In genomic region chr14:52272375-52272774, GRCh38 we compare ENCODE assay signal across 8 cellular contexts. TPM values are rescaled to one million over a fixed set of nuclear protein-coding genes. Genes with fewer than 3 reads are reported as not detected.
DNase-seq lines count a peak whose midpoint lies in the region; ATAC-seq and TF ChIP-seq lines count a peak whose summit lies in the region.

No MANE protein-coding gene starts in this region.

- H3K27ac Mint-ChIP-seq in neural crest cell (ENCODE audit: unreplicated experiment), result no peak overlapping the region

- peaks cover 13% of the 10 kb centered on the region for H3K4me1 Mint-ChIP-seq in neural crest cell

- ATAC-seq in GM19395 (IDR thresholded peaks at IDR 0.05; ENCODE audit: unreplicated experiment), result no peak

- peak; percentile 3 for DNase-seq in NCI-H1092 treated with DMSO at 0.1 percent for 48 hours (lab: John Stamatoyannopoulos, UW)
- DNase-seq in NCI-H1092 (lab: John Stamatoyannopoulos, UW), result no peak
- peak; percentile 66 to 85 for DNase-seq in Kasumi-1 (lab: John Stamatoyannopoulos, UW)
- no peak for DNase-seq in astrocyte of the cerebellum (ENCODE audit: low read depth)
- DNase-seq in neural crest cell (ENCODE audit: low read depth, low spot score), result no peak
- DNase-seq in DMS79 treated with DMSO at 0.1 percent for 48 hours (lab: John Stamatoyannopoulos, UW), result no peak
- DNase-seq in stimulated activated CD4-positive, alpha-beta T cell treated with anti-CD3 and anti-CD28 coated beads, Interleukin-1b, Interleukin-23, amount 100 ng/mL, for 48 hours, result no peak

- no peak overlapping the region for H3K4me3 Mint-ChIP-seq in neural crest cell

- in situ Hi-C loops in astrocyte of the cerebellum (cut with HindIII; ENCODE audit: low sequenced_read_pairs), result no loop called here

- H3K36me3 Mint-ChIP-seq in neural crest cell (ENCODE audit: low read depth), result no peaks in the 10 kb centered on the region

- no peaks in the 10 kb centered on the region for H3K9me3 Mint-ChIP-seq in neural crest cell

- peak; percentile 30 for TF ChIP-seq CTCF in astrocyte of the cerebellum (IDR thresholded peaks at IDR 0.05; ENCODE audit: low read depth, low read length, missing control alignments)
- peak; percentile 33 for TF ChIP-seq CTCF in neural crest cell (conservative IDR thresholded peaks at IDR 0.05)

- H3K4me3 ChIP-seq in astrocyte of the cerebellum (ENCODE audit: low read depth, low read length), result no peak overlapping the region

- H3K27me3 Mint-ChIP-seq in neural crest cell (ENCODE audit: low read depth), result peaks cover 72% of the 10 kb centered on the region

RNA-seq across cellular contexts. Expression of gene PTGDR, which starts 4.9 kb away (rescaled TPM):
- not detected in 2 replicates for total RNA-seq in neural crest cell

RNA-seq across cellular contexts. Expression of gene PTGER2, which starts 41.7 kb away (rescaled TPM):
- not detected in 2 replicates for total RNA-seq in neural crest cell

Comparison
In these comparisons a context has a peak if more than half of its experiments do, and no peak if none do; other contexts are left out.
1. DNase-seq: peak in NCI-H1092 treated with DMSO at 0.1 percent for 48 hours (single experiment) and Kasumi-1 (2 of 2); none in NCI-H1092 (single experiment), astrocyte of the cerebellum (single experiment), neural crest cell (single experiment), DMS79 treated with DMSO at 0.1 percent for 48 hours (single experiment) and stimulated activated CD4-positive, alpha-beta T cell treated with anti-CD3 and anti-CD28 coated beads, Interleukin-1b, Interleukin-23, amount 100 ng/mL, for 48 hours (single experiment).